In genomic region chr10:4645836-4646235, GRCh38 we compare ENCODE assay signal across 23 cellular contexts.
"Had no signal": no experiment of that assay in that cellular context is flagged by ENCODE, and none has a peak within 500 bp of the region (broad histone marks: within the 10 kb centered on the region; RNA-seq: fewer than 3 reads in every experiment).

No MANE protein-coding gene starts in this region.

- H3K4me1 Mint-ChIP-seq: immature natural killer cell, naive B cell had no signal

- H3K79me2 ChIP-seq: hepatocyte had no signal

- H3K27me3 ChIP-seq: colonic mucosa, dorsolateral prefrontal cortex, esophagus muscularis mucosa, foreskin keratinocyte, gastroesophageal sphincter, heart left ventricle, hepatocyte, left lung had no signal

- H3K36me3 Mint-ChIP-seq: immature natural killer cell, mesothelial cell of epicardium, naive B cell had no signal

- H3K4me3 ChIP-seq: colonic mucosa, dorsolateral prefrontal cortex, esophagus muscularis mucosa, gastroesophageal sphincter, heart left ventricle, hepatocyte, left lung, lower lobe of right lung, mucosa of descending colon had no signal

- H3K4me1 ChIP-seq: colonic mucosa, foreskin keratinocyte had no signal

- H3K36me3 ChIP-seq: colonic mucosa, esophagus muscularis mucosa, gastroesophageal sphincter, heart left ventricle, left lung, lower lobe of right lung had no signal

- H3K27ac ChIP-seq: colonic mucosa, dorsolateral prefrontal cortex, esophagus muscularis mucosa, foreskin keratinocyte, gastroesophageal sphincter, hepatocyte, left lung, lower lobe of right lung had no signal

- H3K4me3 Mint-ChIP-seq: dendritic cell treated with granulocyte-macrophage colony-stimulating factor and Interleukin-4, amounts not matched to agents 40 ng/mL and 50 ng/mL, for 4 days; immature natural killer cell; mesothelial cell of epicardium had no signal

- ATAC-seq: foreskin keratinocyte, gastroesophageal sphincter, heart left ventricle, left colon, left lung, left ventricle myocardium superior, lower lobe of right lung, mucosa of descending colon had no signal

- H3K27me3 Mint-ChIP-seq: dendritic cell treated with granulocyte-macrophage colony-stimulating factor and Interleukin-4, amounts not matched to agents 40 ng/mL and 50 ng/mL, for 4 days had no signal

- DNase-seq: colonic mucosa; cortex of kidney; dorsolateral prefrontal cortex; effector CD4-positive, alpha-beta T cell; effector memory CD4-positive, alpha-beta T cell; foreskin keratinocyte; heart left ventricle; hypothalamus; immature natural killer cell; islet precursor cell; kidney; kidney glomerular epithelial cell; left colon; left lung; left ventricle myocardium superior; lower lobe of right lung; mucosa of descending colon; naive B cell had no signal

- H3K27ac Mint-ChIP-seq: dendritic cell treated with granulocyte-macrophage colony-stimulating factor and Interleukin-4, amounts not matched to agents 40 ng/mL and 50 ng/mL, for 4 days; immature natural killer cell; mesothelial cell of epicardium; naive B cell had no signal

- H3K9me3 ChIP-seq: colonic mucosa, esophagus muscularis mucosa, gastroesophageal sphincter, heart left ventricle, left lung, lower lobe of right lung, mucosa of descending colon had no signal

- H3K9me3 Mint-ChIP-seq: dendritic cell treated with granulocyte-macrophage colony-stimulating factor and Interleukin-4, amounts not matched to agents 40 ng/mL and 50 ng/mL, for 4 days; immature natural killer cell; mesothelial cell of epicardium; naive B cell had no signal

- H3K4me2 ChIP-seq: hepatocyte had no signal

- H2AFZ ChIP-seq: hepatocyte had no signal
